In the genomic region with DNA sequence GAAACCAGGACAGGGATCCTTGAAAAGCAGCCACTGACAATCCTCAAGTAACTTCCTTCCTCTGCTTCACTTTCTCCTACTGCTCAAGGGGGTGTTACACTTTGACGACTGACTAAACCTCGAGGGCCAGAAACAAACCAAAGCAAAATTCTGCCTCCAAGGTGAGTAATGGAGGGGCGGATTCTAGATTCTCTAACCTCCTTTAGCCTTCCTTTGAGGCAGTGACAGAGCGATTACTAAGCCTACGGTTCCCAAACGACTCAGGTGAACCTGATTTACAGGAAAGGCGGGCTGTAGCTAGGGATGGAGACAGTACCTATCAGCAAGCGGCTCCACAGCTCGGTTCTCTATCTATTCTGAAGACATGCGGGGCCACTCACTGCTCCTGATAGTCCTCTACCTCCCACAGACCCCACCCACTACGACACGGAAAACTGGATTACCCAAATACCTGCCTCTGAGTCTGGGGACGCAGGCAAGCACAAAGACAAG, we compare ENCODE assay signal across 8 cellular contexts. TPM values are rescaled to one million over a fixed set of nuclear protein-coding genes. Genes with fewer than 3 reads are reported as not detected.
DNase-seq lines count a peak whose midpoint lies in the region; ATAC-seq, FAIRE-seq and TF ChIP-seq lines count a peak whose summit lies in the region.

No MANE protein-coding gene starts in this region.

- ATAC-seq in HG02870 (IDR thresholded peaks at IDR 0.05; ENCODE audit: unreplicated experiment) = peak; percentile 24
- peak; percentile 47 for ATAC-seq in GM12878
- peak; percentile 28 for ATAC-seq in left lobe of liver
- ATAC-seq in stimulated activated effector memory CD8-positive, alpha-beta T cell treated with anti-CD3 and anti-CD28 coated beads, Interleukin-12 subunit alpha, Interleukin-12 subunit beta, amount 100 ng/mL, for 72 hours = peak; percentile 80

- peak overlapping the region; percentile 94 for H3K4me3 ChIP-seq in GM12875 (ENCODE audit: low read depth, low read length)
- H3K4me3 ChIP-seq in GM12878 = peak overlapping the region; percentile 83

- SMC1A ChIA-PET in GM12878 (lab: Charles Lee; ENCODE audit: uncharacterized antibody, unreplicated experiment) = interaction anchor here (0.8 to 1.4 kb wide), 4 partner anchors 13 to 146 kb away, joined by 3 read pairs; no protein-coding TSS in a partner anchor

- in situ Hi-C loops in GM12878 (cut with MboI) = no loop called here

- H3K79me2 ChIP-seq in GM12878 (ENCODE audit: control insufficient read depth, insufficient read depth, low read length) = peaks cover 87% of the 10 kb centered on the region

- H3K27me3 ChIP-seq in GM12878 (replicated peaks in 1 of 2; ENCODE audit: control insufficient read depth in 2 of 2, insufficient read depth in 2 of 2, low read length in 1 of 2) = no peaks in the 10 kb centered on the region

- POLR2A ChIA-PET in GM12878 (lab: Charles Lee) = interaction anchor here (0.9 to 1.7 kb wide), 5 partner anchors 10 to 1405 kb away, joined by 3 to 6 read pairs (median 3); no protein-coding TSS in a partner anchor

- no peak for TF ChIP-seq CTCF in 22Rv1 (IDR thresholded peaks at IDR 0.05)
- TF ChIP-seq CTCF in GM12875 (IDR thresholded peaks at IDR 0.05; ENCODE audit: borderline replicate concordance, insufficient read depth, low read depth, low read length) = no peak
- TF ChIP-seq CTCF in GM12878 (IDR thresholded peaks at IDR 0.05 in 2 of 3, conservative IDR thresholded peaks at IDR 0.05 in 1 of 3; ENCODE audit: control insufficient read depth in 2 of 3, extremely low read depth in 1 of 3, insufficient read depth in 1 of 3, low read depth in 3 of 3, low read length in 3 of 3) = no peak

- H2AFZ ChIP-seq in GM12878 (ENCODE audit: control insufficient read depth, low read depth, low read length) = peak overlapping the region; percentile 100

- FAIRE-seq in GM12878 (lab: Jason Lieb, UNC) = no peak

- H3K4me3 Mint-ChIP-seq in stimulated activated effector memory CD8-positive, alpha-beta T cell treated with anti-CD3 and anti-CD28 coated beads, Interleukin-12 subunit alpha, Interleukin-12 subunit beta, amount 100 ng/mL, for 72 hours = no peak overlapping the region

- H3K4me1 ChIP-seq in GM12878 (ENCODE audit: control insufficient read depth, insufficient read depth, low read length) = no peaks in the 10 kb centered on the region

- H3K9ac ChIP-seq in GM12878 (ENCODE audit: control insufficient read depth, insufficient read depth, low read length) = peak overlapping the region; percentile 99

- H3K9me3 ChIP-seq in GM12878 (replicated peaks; ENCODE audit: control insufficient read depth, insufficient read depth, low read length) = no peaks in the 10 kb centered on the region; the same call in 1 of the 3 replicates

- RAD21 ChIA-PET in GM12878 (lab: Charles Lee; ENCODE audit: unreplicated experiment) = interaction anchor here (0.8 kb wide), 1 partner anchor 12 kb away, joined by 4 read pairs; no protein-coding TSS in a partner anchor

- H3K27ac Mint-ChIP-seq in stimulated activated effector memory CD8-positive, alpha-beta T cell treated with anti-CD3 and anti-CD28 coated beads, Interleukin-12 subunit alpha, Interleukin-12 subunit beta, amount 100 ng/mL, for 72 hours = no peak overlapping the region

- H4K20me1 ChIP-seq in GM12878 (ENCODE audit: control insufficient read depth, insufficient read depth) = no peaks in the 10 kb centered on the region

- intact Hi-C loops in GM12878 (cut with micrococcal nuclease; ENCODE audit: unreplicated experiment) = no loop called here

- H3K27ac ChIP-seq in 22Rv1 = peak overlapping the region; percentile 93
- H3K27ac ChIP-seq in GM12878 (ENCODE audit: control insufficient read depth, insufficient read depth) = peak overlapping the region; percentile 100

- H3K36me3 Mint-ChIP-seq in stimulated activated effector memory CD8-positive, alpha-beta T cell treated with anti-CD3 and anti-CD28 coated beads, Interleukin-12 subunit alpha, Interleukin-12 subunit beta, amount 100 ng/mL, for 72 hours = peaks cover 20% of the 10 kb centered on the region

- under 1% methylated on average over 13 of the region's 13 CpGs for WGBS in GM12878 (ENCODE audit: insufficient coverage, insufficient replicate concordance, low lambda C conversion rate, missing lambda C conversion rate)

- no peaks in the 10 kb centered on the region; a peak in 1 of 4 replicates for H3K36me3 ChIP-seq in GM12878 (ENCODE audit: control insufficient read depth in 2 of 2, insufficient read depth in 2 of 2, low read length in 1 of 2)

- H3K4me1 Mint-ChIP-seq in stimulated activated effector memory CD8-positive, alpha-beta T cell treated with anti-CD3 and anti-CD28 coated beads, Interleukin-12 subunit alpha, Interleukin-12 subunit beta, amount 100 ng/mL, for 72 hours = peaks cover 26% of the 10 kb centered on the region

- BruUV-seq in GM12878 (replicated peaks; lab: Mats Ljungman, UMichigan) = TSS peak; percentile 94

- no peak for TF ChIP-seq EP300 in GM12878 (IDR thresholded peaks at IDR 0.05; ENCODE audit: borderline replicate concordance in 1 of 2, control insufficient read depth in 1 of 2, low read depth in 2 of 2, low read length in 2 of 2)

- peak overlapping the region; percentile 44 for H3K4me2 ChIP-seq in GM12878 (ENCODE audit: control insufficient read depth, insufficient read depth)

- peak; percentile 58 for DNase-seq in NCI-H748 treated with DMSO at 0.1 percent for 48 hours (lab: John Stamatoyannopoulos, UW)
- DNase-seq in GM12878 (ENCODE audit: low read depth, low spot score) = no peak
- no peak for DNase-seq in left lobe of liver (ENCODE audit: low spot score)
- DNase-seq in stimulated activated effector memory CD8-positive, alpha-beta T cell treated with anti-CD3 and anti-CD28 coated beads, Interleukin-12 subunit alpha, Interleukin-12 subunit beta, amount 100 ng/mL, for 72 hours (ENCODE audit: low spot score in 2 of 2) = peak in 1 of 2 donors; percentile 10
- DNase-seq in NCI-H2171 (lab: John Stamatoyannopoulos, UW) = no peak

- no peaks in the 10 kb centered on the region for H3K9me3 Mint-ChIP-seq in stimulated activated effector memory CD8-positive, alpha-beta T cell treated with anti-CD3 and anti-CD28 coated beads, Interleukin-12 subunit alpha, Interleukin-12 subunit beta, amount 100 ng/mL, for 72 hours

- no peak for TF ChIP-seq RAD21 in GM12878 (IDR thresholded peaks at IDR 0.05; ENCODE audit: insufficient read depth, low read depth, low read length)

- TF ChIP-seq POLR2A in GM12878 (IDR thresholded peaks at IDR 0.05; ENCODE audit: low read depth, low read length) = no peak

- CTCF ChIA-PET in GM12878 (lab: Yijun Ruan, JAX) = interaction anchor here (0.8 to 2.1 kb wide), 5 partner anchors 12 to 77 kb away, joined by 3 to 6 read pairs (median 4); no protein-coding TSS in a partner anchor

RNA-seq across cellular contexts. Expression of a gene that starts 0.5 kb away (rescaled TPM):
- total RNA-seq in GM12878 (2013; cell fraction: nucleolus; rRNA removed) = 313 and 315 TPM in 2 replicates
- total RNA-seq in GM12878 (2014; rRNA removed) (26.5 and 30.3 TPM in 2 replicates), GM12878 (2014; rRNA removed; fragmentation: Illumina TruSeq; extraction: Trizol) (21.6 and 26.0 TPM in 2 replicates), GM12878 (2021) (20.4 and 22.8 TPM in 2 replicates), left lobe of liver (17.6 TPM)
- polyA plus RNA-seq in GM12878 (2011; ENCODE audit: low read depth) = 13.1 TPM
- polyA plus RNA-seq in GM12878 (2011; rRNA removed) (28.9 and 47.1 TPM in 2 replicates), GM12878 (2014; fragmentation: Illumina TruSeq; extraction: Trizol) (13.6 and 16.3 TPM in 2 replicates), GM12878 (2014; fragmentation: Nextera tagmentation; extraction: Ambion mirVana) (1 to 10 TPM; 4.1 to 5.3 TPM), GM12878 (2014; rRNA removed) (8.6 and 10.9 TPM in 2 replicates), GM12878 (2016; fragmentation: Nextera tagmentation; extraction: Ambion mirVana) (10 to 100 TPM; 19.9 to 21.1 TPM)
- 14.0 and 17.4 TPM in 2 replicates for polyA plus RNA-seq in GM12878 (2011; cell fraction: cytosol; rRNA removed)
- polyA plus RNA-seq in GM12878 (2011; cell fraction: nucleus; rRNA removed) = 98.6 and 119 TPM in 2 replicates
- 11.3 and 13.4 TPM in 2 replicates for polyA plus RNA-seq in GM12878 (2012)
- polyA minus RNA-seq in GM12878 (2011; rRNA and poly(A)+ RNA removed) = 65.8 and 78.1 TPM in 2 replicates
- 9.9 and 10.1 TPM in 2 replicates for polyA minus RNA-seq in GM12878 (2011; cell fraction: cytosol; rRNA and poly(A)+ RNA removed)
- polyA minus RNA-seq in GM12878 (2011; cell fraction: nucleus; rRNA and poly(A)+ RNA removed) = 183 and 246 TPM in 2 replicates

RNA-seq across cellular contexts. Expression of a gene that starts 0.8 kb away (rescaled TPM):
- 16.1 and 18.8 TPM in 2 replicates for total RNA-seq in GM12878 (2013; cell fraction: nucleolus; rRNA removed)
- total RNA-seq in GM12878 (2014; rRNA removed) (18.6 and 23.9 TPM in 2 replicates), GM12878 (2014; rRNA removed; fragmentation: Illumina TruSeq; extraction: Trizol) (35.7 and 36.9 TPM in 2 replicates), GM12878 (2021) (46.1 and 49.0 TPM in 2 replicates), left lobe of liver (14.3 TPM)
- polyA plus RNA-seq in GM12878 (2011; ENCODE audit: low read depth) = 21.7 TPM
- polyA plus RNA-seq in GM12878 (2011; rRNA removed) (41.5 and 76.4 TPM in 2 replicates), GM12878 (2014; fragmentation: Illumina TruSeq; extraction: Trizol) (66.8 and 99.6 TPM in 2 replicates), GM12878 (2014; fragmentation: Nextera tagmentation; extraction: Ambion mirVana) (100 to 1,000 TPM; 115 to 131 TPM), GM12878 (2014; rRNA removed) (27.0 and 32.3 TPM in 2 replicates), GM12878 (2016; fragmentation: Nextera tagmentation; extraction: Ambion mirVana) (100 to 1,000 TPM; 111 to 121 TPM)
- 8.2 and 8.4 TPM in 2 replicates for polyA plus RNA-seq in GM12878 (2011; cell fraction: cytosol; rRNA removed)
- polyA plus RNA-seq in GM12878 (2011; cell fraction: nucleus; rRNA removed) = 15.8 and 16.8 TPM in 2 replicates
- polyA plus RNA-seq in GM12878 (2012) = 36.5 and 53.0 TPM in 2 replicates
- 4.3 and 5.3 TPM in 2 replicates for polyA minus RNA-seq in GM12878 (2011; rRNA and poly(A)+ RNA removed)
- 3.6 and 5.3 TPM in 2 replicates for polyA minus RNA-seq in GM12878 (2011; cell fraction: cytosol; rRNA and poly(A)+ RNA removed)
- polyA minus RNA-seq in GM12878 (2011; cell fraction: nucleus; rRNA and poly(A)+ RNA removed) = 3.6 and 5.5 TPM in 2 replicates

RNA-seq across cellular contexts. Expression of a gene that starts 53.1 kb away (rescaled TPM):
- total RNA-seq in GM12878 (2013; cell fraction: nucleolus; rRNA removed) = not detected in 2 replicates
- total RNA-seq in GM12878 (2014; rRNA removed) = not detected in 2 replicates
- total RNA-seq in GM12878 (2014; rRNA removed; fragmentation: Illumina TruSeq; extraction: Trizol) = not detected in 2 replicates
- total RNA-seq in GM12878 (2021) = not detected in 2 replicates
- polyA plus RNA-seq in GM12878 (2011; ENCODE audit: low read depth) = not detected
- not detected in 2 replicates for polyA plus RNA-seq in GM12878 (2011; rRNA removed)
- not detected in 2 replicates for polyA plus RNA-seq in GM12878 (2011; cell fraction: cytosol; rRNA removed)
- not detected in 2 replicates for polyA plus RNA-seq in GM12878 (2011; cell fraction: nucleus; rRNA removed)
- polyA plus RNA-seq in GM12878 (2012) = not detected in 2 replicates
- not detected in 2 replicates for polyA plus RNA-seq in GM12878 (2014; fragmentation: Illumina TruSeq; extraction: Trizol)
- polyA plus RNA-seq in GM12878 (2014; fragmentation: Nextera tagmentation; extraction: Ambion mirVana) = not detected
- 0.14 TPM in 1 of 2 replicates, not detected in the other for polyA plus RNA-seq in GM12878 (2014; rRNA removed)
- polyA plus RNA-seq in GM12878 (2016; fragmentation: Nextera tagmentation; extraction: Ambion mirVana) = not detected
- polyA minus RNA-seq in GM12878 (2011; rRNA and poly(A)+ RNA removed) = not detected in 2 replicates
- polyA minus RNA-seq in GM12878 (2011; cell fraction: cytosol; rRNA and poly(A)+ RNA removed) = not detected in 2 replicates
- polyA minus RNA-seq in GM12878 (2011; cell fraction: nucleus; rRNA and poly(A)+ RNA removed) = not detected in 2 replicates
- not detected for total RNA-seq in left lobe of liver

Comparison
In these comparisons a context has a peak if more than half of its experiments do, and no peak if none do; other contexts are left out.
1. ATAC-seq: peak in every context shown above with its lines; median percentile 80 in stimulated activated effector memory CD8-positive, alpha-beta T cell treated with anti-CD3 and anti-CD28 coated beads, Interleukin-12 subunit alpha, Interleukin-12 subunit beta, amount 100 ng/mL, for 72 hours; 47 in GM12878; 28 in left lobe of liver; 24 in HG02870.